ENCODE assay signal across 14 cellular contexts in genomic region chr1:245332513-245332912, GRCh38.
DNase-seq lines count a peak whose midpoint lies in the region; ATAC-seq and TF ChIP-seq lines count a peak whose summit lies in the region.
"Had no signal": no experiment of that assay in that cellular context is flagged by ENCODE, and none has a peak within 500 bp of the region (broad histone marks: within the 10 kb centered on the region; RNA-seq: fewer than 3 reads in every experiment).

No MANE protein-coding gene starts in this region.

- H3K27ac ChIP-seq in MM.1S (ENCODE audit: low read length): no peak overlapping the region
- H3K27ac ChIP-seq: esophagus muscularis mucosa, pancreas, skin epidermis had no signal

- peaks cover 3 to 14% of the 10 kb centered on the region in 2 donors for H3K4me1 Mint-ChIP-seq in natural killer cell treated with Interleukin-12 subunit alpha and Interleukin-12 subunit beta and Interleukin-15 and Interleukin-18, amount 100 ng/mL, for 72 hours (ENCODE audit: low read depth in 2 of 2)
- H3K4me1 Mint-ChIP-seq in stimulated activated effector memory CD8-positive, alpha-beta T cell treated with anti-CD3 and anti-CD28 coated beads, Interleukin-12 subunit alpha, Interleukin-12 subunit beta, amount 100 ng/mL, for 72 hours: no peaks in the 10 kb centered on the region

- no peak for TF ChIP-seq CTCF in MM.1S (IDR thresholded peaks at IDR 0.05; ENCODE audit: low read length)

- peak; percentile 70 to 94 for ATAC-seq in natural killer cell treated with Interleukin-12 subunit alpha and Interleukin-12 subunit beta and Interleukin-15 and Interleukin-18, amount 100 ng/mL, for 72 hours
- peak; percentile 81 for ATAC-seq in stimulated activated effector memory CD8-positive, alpha-beta T cell treated with anti-CD3 and anti-CD28 coated beads, Interleukin-12 subunit alpha, Interleukin-12 subunit beta, amount 100 ng/mL, for 72 hours
- ATAC-seq: HepG2, pancreas had no signal

- no peaks in the 10 kb centered on the region for H3K9me2 ChIP-seq in MM.1S (replicated peaks; ENCODE audit: insufficient read depth, low read length)

- no peaks in the 10 kb centered on the region for H3K79me2 ChIP-seq in MM.1S (ENCODE audit: low read length)

- H3K36me3 ChIP-seq in MM.1S (replicated peaks; ENCODE audit: insufficient read depth, low read length): no peaks in the 10 kb centered on the region
- H3K36me3 ChIP-seq: esophagus muscularis mucosa, pancreas had no signal

- no peak overlapping the region for H3K9ac ChIP-seq in MM.1S (ENCODE audit: low read length)

- peak overlapping the region; percentile 77 for H3K4me3 Mint-ChIP-seq in natural killer cell treated with Interleukin-12 subunit alpha and Interleukin-12 subunit beta and Interleukin-15 and Interleukin-18, amount 100 ng/mL, for 72 hours
- H3K4me3 Mint-ChIP-seq in stimulated activated effector memory CD8-positive, alpha-beta T cell treated with anti-CD3 and anti-CD28 coated beads, Interleukin-12 subunit alpha, Interleukin-12 subunit beta, amount 100 ng/mL, for 72 hours: no peak overlapping the region

- no peaks in the 10 kb centered on the region for H3K27me3 ChIP-seq in MM.1S (replicated peaks; ENCODE audit: insufficient read depth, low read length)
- H3K27me3 ChIP-seq: esophagus muscularis mucosa, pancreas had no signal

- H3K9me3 Mint-ChIP-seq in natural killer cell treated with Interleukin-12 subunit alpha and Interleukin-12 subunit beta and Interleukin-15 and Interleukin-18, amount 100 ng/mL, for 72 hours: no peaks in the 10 kb centered on the region
- H3K9me3 Mint-ChIP-seq in stimulated activated effector memory CD8-positive, alpha-beta T cell treated with anti-CD3 and anti-CD28 coated beads, Interleukin-12 subunit alpha, Interleukin-12 subunit beta, amount 100 ng/mL, for 72 hours: no peaks in the 10 kb centered on the region

- H3K4me2 ChIP-seq in MM.1S (ENCODE audit: low read depth, low read length): no peak overlapping the region

- H4K20me1 ChIP-seq in MM.1S (ENCODE audit: insufficient read depth, low read length): no peaks in the 10 kb centered on the region

- peaks cover 3 to 9% of the 10 kb centered on the region in 2 donors for H3K27me3 Mint-ChIP-seq in natural killer cell treated with Interleukin-12 subunit alpha and Interleukin-12 subunit beta and Interleukin-15 and Interleukin-18, amount 100 ng/mL, for 72 hours

- H3F3A ChIP-seq in MM.1S (ENCODE audit: insufficient read depth, low read length): no peaks in the 10 kb centered on the region

- H3K4me3 ChIP-seq in MM.1S (ENCODE audit: low read length): no peak overlapping the region
- H3K4me3 ChIP-seq: esophagus muscularis mucosa, pancreas, skin epidermis had no signal

- peak; percentile 15 to 22 for DNase-seq in activated CD4-positive, alpha-beta T cell treated with anti-CD3 and anti-CD28 coated beads, Interleukin-2, amount 50 U/mL, for 48 hours
- DNase-seq in activated CD4-positive, alpha-beta T cell treated with anti-CD3 and anti-CD28 coated beads for 4 hours: no peak
- peak; percentile 67 for DNase-seq in activated CD8-positive, alpha-beta memory T cell treated with anti-CD3 and anti-CD28 coated beads for 24 hours
- no peak for DNase-seq in natural killer cell treated with Interleukin-12 subunit alpha and Interleukin-12 subunit beta and Interleukin-15 and Interleukin-18, amount 100 ng/mL, for 72 hours (ENCODE audit: low spot score)
- no peak for DNase-seq in stimulated activated effector memory CD8-positive, alpha-beta T cell treated with anti-CD3 and anti-CD28 coated beads, Interleukin-12 subunit alpha, Interleukin-12 subunit beta, amount 100 ng/mL, for 72 hours (ENCODE audit: low spot score in 2 of 2)
- DNase-seq in NOMO-1 treated with dmso at 0.1 percent for 144 hours (lab: John Stamatoyannopoulos, UW; ENCODE audit: unreplicated experiment) (no peak), NCI-H1092 treated with DMSO at 0.1 percent for 48 hours (lab: John Stamatoyannopoulos, UW) (no peak), MM.1S (no peak)
- DNase-seq: dermis blood vessel endothelial cell, OCI-M1, pancreas had no signal

- peak overlapping the region in 1 of 2 donors; percentile 67 for H3K27ac Mint-ChIP-seq in natural killer cell treated with Interleukin-12 subunit alpha and Interleukin-12 subunit beta and Interleukin-15 and Interleukin-18, amount 100 ng/mL, for 72 hours
- no peak overlapping the region for H3K27ac Mint-ChIP-seq in stimulated activated effector memory CD8-positive, alpha-beta T cell treated with anti-CD3 and anti-CD28 coated beads, Interleukin-12 subunit alpha, Interleukin-12 subunit beta, amount 100 ng/mL, for 72 hours

- H3K9me3 ChIP-seq in MM.1S (replicated peaks; ENCODE audit: insufficient read depth, low read length): no peaks in the 10 kb centered on the region
- H3K9me3 ChIP-seq: esophagus muscularis mucosa, pancreas had no signal

- H3K4me1 ChIP-seq in MM.1S (ENCODE audit: low read length): no peaks in the 10 kb centered on the region
- H3K4me1 ChIP-seq: esophagus muscularis mucosa, pancreas had no signal

- H2AFZ ChIP-seq in MM.1S (ENCODE audit: low read length): no peak overlapping the region

- no peaks in the 10 kb centered on the region for H3K36me3 Mint-ChIP-seq in natural killer cell treated with Interleukin-12 subunit alpha and Interleukin-12 subunit beta and Interleukin-15 and Interleukin-18, amount 100 ng/mL, for 72 hours
- H3K36me3 Mint-ChIP-seq in stimulated activated effector memory CD8-positive, alpha-beta T cell treated with anti-CD3 and anti-CD28 coated beads, Interleukin-12 subunit alpha, Interleukin-12 subunit beta, amount 100 ng/mL, for 72 hours: no peaks in the 10 kb centered on the region

Comparison
In these comparisons a context has a peak if more than half of its experiments do, and no peak if none do; other contexts are left out.
1. DNase-seq: peak in activated CD4-positive, alpha-beta T cell treated with anti-CD3 and anti-CD28 coated beads, Interleukin-2, amount 50 U/mL, for 48 hours (2 of 2) and activated CD8-positive, alpha-beta memory T cell treated with anti-CD3 and anti-CD28 coated beads for 24 hours (single experiment); none in activated CD4-positive, alpha-beta T cell treated with anti-CD3 and anti-CD28 coated beads for 4 hours (0 of 2), natural killer cell treated with Interleukin-12 subunit alpha and Interleukin-12 subunit beta and Interleukin-15 and Interleukin-18, amount 100 ng/mL, for 72 hours (single experiment), stimulated activated effector memory CD8-positive, alpha-beta T cell treated with anti-CD3 and anti-CD28 coated beads, Interleukin-12 subunit alpha, Interleukin-12 subunit beta, amount 100 ng/mL, for 72 hours (0 of 2), NOMO-1 treated with dmso at 0.1 percent for 144 hours (single experiment), NCI-H1092 treated with DMSO at 0.1 percent for 48 hours (single experiment) and MM.1S (single experiment).